Comparison of ENCODE assay signal across 13 cellular contexts in genomic region chr12:53474819-53475218, GRCh38. TPM values are rescaled to one million over a fixed set of nuclear protein-coding genes. Genes with fewer than 3 reads are reported as not detected.
DNase-seq lines count a peak whose midpoint lies in the region; TF ChIP-seq lines count a peak whose summit lies in the region.
"Had no signal": no experiment of that assay in that cellular context is flagged by ENCODE, and none has a peak within 500 bp of the region (broad histone marks: within the 10 kb centered on the region; RNA-seq: fewer than 3 reads in every experiment).

No MANE protein-coding gene starts in this region.

- peaks cover 98 to 100% (median 99%) of the 10 kb centered on the region in 11 experiments for H3K36me3 ChIP-seq in BLaER1 treated with 17β-estradiol and CSF1 and Interleukin-3, amounts not matched to agents 10 nM and 100 nM
- peaks cover 93 to 98% of the 10 kb centered on the region in 2 experiments for H3K36me3 ChIP-seq in HEK293 (ENCODE audit: control insufficient read depth in 2 of 2, insufficient read depth in 1 of 2, low read length in 2 of 2)
- peaks cover 81 to 92% of the 10 kb centered on the region in 2 donors for H3K36me3 ChIP-seq in ascending aorta
- peaks cover 17 to 100% (median 69%) of the 10 kb centered on the region in 3 donors for H3K36me3 ChIP-seq in esophagus squamous epithelium

- POLR2A ChIA-PET in HEK293 (lab: Yijun Ruan, JAX) = interaction anchor here (0.6 to 4.1 kb wide), 7 partner anchors 9 to 87 kb away, joined by 3 to 23 read pairs (median 3); partner anchors contain the start of gene TARBP2
- POLR2A ChIA-PET in GM10248 (lab: Yijun Ruan, JAX) = interaction anchor here (0.5 to 1.6 kb wide), 5 partner anchors 16 to 26 kb away, joined by 3 to 12 read pairs (median 5); partner anchors contain the start of gene TARBP2

- intact Hi-C loops in ascending aorta (cut with DNase I) = no loop called here
- intact Hi-C loops in esophagus squamous epithelium (cut with DNase I) = no loop called here

- DNase-seq in ascending aorta (ENCODE audit: low spot score in 2 of 2) = no peak
- DNase-seq in NCI-H2171 (lab: John Stamatoyannopoulos, UW) = no peak
- no peak for DNase-seq in GM10248 (ENCODE audit: extremely low spot score)
- no peak for DNase-seq in islet precursor cell
- no peak for DNase-seq in esophagus squamous epithelium (lab: John Stamatoyannopoulos, UW)
- DNase-seq: activated gamma-delta T cell, left ventricle myocardium superior, NCI-H1105, NCI-H526 had no signal

- H3K9me3 Mint-ChIP-seq in nephron = no peaks in the 10 kb centered on the region

- WGBS in esophagus squamous epithelium, 2 donors = 78 to 79% methylated on average over 12 to 13 of the region's 13 CpGs

- peak overlapping the region; percentile 84 to 87 (median 85) for H3K27ac Mint-ChIP-seq in nephron

- H3K27me3 ChIP-seq in BLaER1 treated with 17β-estradiol and CSF1 and Interleukin-3, amounts not matched to agents 10 nM and 100 nM = no peaks in the 10 kb centered on the region
- H3K27me3 ChIP-seq in ascending aorta = no peaks in the 10 kb centered on the region
- no peaks in the 10 kb centered on the region for H3K27me3 ChIP-seq in esophagus squamous epithelium

- peak overlapping the region in 3 of 11 experiments; percentile 3 to 23 (median 22); a peak in 2 of 22 replicates for H3K27ac ChIP-seq in BLaER1 treated with 17β-estradiol and CSF1 and Interleukin-3, amounts not matched to agents 10 nM and 100 nM
- H3K27ac ChIP-seq in HEK293 (ENCODE audit: extremely low read depth, low read depth, low read length) (no peak overlapping the region; the same call in 1 of the 2 replicates), ascending aorta (peak overlapping the region; percentile 14 to 40), esophagus squamous epithelium (peak overlapping the region in 1 of 4 donors; percentile 9)

- peaks cover 42% of the 10 kb centered on the region for H3K4me1 Mint-ChIP-seq in nephron

- peak overlapping the region in 1 of 3 experiments; percentile 55 for H3K4me3 Mint-ChIP-seq in nephron

- H3K27me3 Mint-ChIP-seq in nephron (ENCODE audit: low read depth) = no peaks in the 10 kb centered on the region

- H4K20me1 ChIP-seq in BLaER1 treated with 17β-estradiol and CSF1 and Interleukin-3, amounts not matched to agents 10 nM and 100 nM = peaks cover 98 to 99% (median 99%) of the 10 kb centered on the region in 11 experiments

- TF ChIP-seq POLR2A in esophagus squamous epithelium (IDR thresholded peaks at IDR 0.05) = no peak

- H3K4me3 ChIP-seq in BLaER1 treated with 17β-estradiol and CSF1 and Interleukin-3, amounts not matched to agents 10 nM and 100 nM = no peak overlapping the region
- H3K4me3 ChIP-seq in HEK293 (ENCODE audit: low read depth, low read length) (no peak overlapping the region), ascending aorta (no peak overlapping the region), esophagus squamous epithelium (no peak overlapping the region)

- no peaks in the 10 kb centered on the region for H3K9me3 ChIP-seq in BLaER1 treated with 17β-estradiol and CSF1 and Interleukin-3, amounts not matched to agents 10 nM and 100 nM (replicated peaks in 1 of 11)
- H3K9me3 ChIP-seq in HEK293 (ENCODE audit: control insufficient read depth, insufficient read depth, low read depth, low read length) (no peaks in the 10 kb centered on the region), ascending aorta (no peaks in the 10 kb centered on the region), esophagus squamous epithelium (no peaks in the 10 kb centered on the region)

- H3K4me2 ChIP-seq in BLaER1 treated with 17β-estradiol and CSF1 and Interleukin-3, amounts not matched to agents 10 nM and 100 nM = peak overlapping the region in 2 of 11 experiments; percentile 1 to 46; a peak in 2 of 22 replicates

- H3K4me1 ChIP-seq in BLaER1 treated with 17β-estradiol and CSF1 and Interleukin-3, amounts not matched to agents 10 nM and 100 nM = peaks cover 0 to 54% (median 11%) of the 10 kb centered on the region in 10 experiments; a peak in 11 of 20 replicates
- H3K4me1 ChIP-seq in HEK293 (ENCODE audit: control insufficient read depth, insufficient read depth, low read length) (no peaks in the 10 kb centered on the region), ascending aorta (no peaks in the 10 kb centered on the region), esophagus squamous epithelium (peaks cover 0 to 75% (median 22%) of the 10 kb centered on the region in 3 donors)

- CTCF ChIA-PET in HEK293 (lab: Yijun Ruan, JAX) = interaction anchor here (0.5 to 4.6 kb wide), 8 partner anchors 15 to 207 kb away, joined by 3 to 25 read pairs (median 4); partner anchors contain the start of gene AAAS
- CTCF ChIA-PET in GM10248 (lab: Yijun Ruan, JAX) = interaction anchor here (1.0 to 4.3 kb wide), 14 partner anchors 8 to 154 kb away, joined by 3 to 22 read pairs (median 4); partner anchors contain the start of gene AAAS

- TF ChIP-seq CTCF in HEK293 (tag by site-specific recombination; IDR thresholded peaks at IDR 0.05) (no peak), ascending aorta (IDR thresholded peaks at IDR 0.05) (no peak), nephron (IDR thresholded peaks at IDR 0.05; ENCODE audit: unreplicated experiment in 3 of 3) (no peak), GM10248 (IDR thresholded peaks at IDR 0.05; ENCODE audit: control extremely low read depth, extremely low read depth, low read depth, missing control alignments) (no peak), esophagus squamous epithelium (IDR thresholded peaks at IDR 0.05) (no peak)

- peaks cover 79% of the 10 kb centered on the region for H3K36me3 Mint-ChIP-seq in nephron (ENCODE audit: low read depth)

- H3K9ac ChIP-seq in BLaER1 treated with 17β-estradiol and CSF1 and Interleukin-3, amounts not matched to agents 10 nM and 100 nM = peak overlapping the region in 7 of 11 experiments; percentile 1 to 62 (median 23); a peak in 7 of 22 replicates

TF ChIP-seq in HEK293, 187 proteins besides CTCF, POLR2A, EP300 and RAD21:
- TF ChIP-seq ZFP69B (tag by site-specific recombination; IDR thresholded peaks at IDR 0.05) (no peak), ZNF600 (tag by site-specific recombination; IDR thresholded peaks at IDR 0.05) (peak; percentile 68; the same call in 1 of the 2 replicates), ZFHX2 (tag by site-specific recombination; conservative IDR thresholded peaks at IDR 0.05) (peak; percentile 93), EGR2 (tag by site-specific recombination; IDR thresholded peaks at IDR 0.05; ENCODE audit: low read depth) (peak; percentile 95), ZNF366 (tag by site-specific recombination; conservative IDR thresholded peaks at IDR 0.05) (peak; percentile 33; the same call in 1 of the 2 replicates)

RNA-seq across cellular contexts. Expression of gene PCBP2, which starts 22.9 kb away (rescaled TPM):
- total RNA-seq in ascending aorta (354 TPM), esophagus squamous epithelium (100 to 1,000 TPM; 202 to 400 (median 287) TPM)

RNA-seq across cellular contexts. Expression of gene MAP3K12, which starts 24.4 kb away (rescaled TPM):
- total RNA-seq in ascending aorta = 20.8 TPM
- 1 to 10 TPM in 3 of 4 donors, under 1 TPM in 1; 0.80 to 8.4 (median 2.7) TPM for total RNA-seq in esophagus squamous epithelium

RNA-seq across cellular contexts. Expression of gene TARBP2, which starts 26.3 kb away (rescaled TPM):
- total RNA-seq in ascending aorta (32.9 TPM), esophagus squamous epithelium (10 to 100 TPM; 19.5 to 25.9 (median 22.7) TPM)

RNA-seq across cellular contexts. Expression of gene NPFF, which starts 32.5 kb away (rescaled TPM):
- total RNA-seq in ascending aorta (2.8 TPM), esophagus squamous epithelium (under 1 TPM in 1 of 4 donors, not detected in 3; 0.70 TPM)
- total RNA-seq: dermis microvascular lymphatic vessel endothelial cell, left ventricle myocardium superior had no signal

RNA-seq across cellular contexts. Expression of gene PRR13, which starts 33.3 kb away (rescaled TPM):
- total RNA-seq in ascending aorta = 20.6 TPM
- total RNA-seq in esophagus squamous epithelium = 10 to 100 TPM; 24.9 to 72.9 (median 51.1) TPM
